Comparison of ENCODE assay signal across 17 cellular contexts in the genomic region with DNA sequence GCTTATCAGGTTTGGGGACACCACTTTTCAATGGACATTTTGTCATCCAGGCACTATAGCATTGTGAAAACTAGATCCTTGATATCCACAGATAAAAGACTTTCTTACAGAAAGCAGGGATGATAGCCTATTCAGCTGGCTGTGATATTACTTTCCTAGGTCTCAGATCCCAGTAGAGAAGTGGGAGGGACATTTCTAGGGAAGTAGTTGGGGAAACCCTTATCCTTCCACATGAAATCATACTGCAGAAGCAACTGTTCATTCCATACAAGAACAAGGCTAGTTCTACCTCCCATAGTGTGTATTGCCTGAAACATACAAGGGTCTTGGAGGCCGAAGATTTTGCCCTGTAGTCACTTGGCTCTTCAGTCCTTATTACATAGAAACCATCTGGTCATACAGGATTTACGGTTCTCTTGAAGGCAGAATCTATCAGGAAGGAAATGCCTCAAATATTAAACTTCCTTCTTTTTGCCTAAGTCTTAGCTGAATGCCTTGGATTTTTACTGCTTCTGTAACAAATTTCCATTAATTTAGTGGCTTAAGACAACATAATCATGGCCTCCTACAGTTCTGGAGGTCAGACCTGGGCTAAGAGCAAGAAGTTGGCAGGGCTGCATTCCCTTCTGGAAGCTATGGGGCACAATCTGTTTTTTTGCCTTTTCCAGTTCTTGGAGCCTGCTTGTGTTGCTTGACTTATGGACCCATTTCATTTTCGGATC.
DNase-seq lines count a peak whose midpoint lies in the region; ATAC-seq, FAIRE-seq and TF ChIP-seq lines count a peak whose summit lies in the region.
"Had no signal": no experiment of that assay in that cellular context is flagged by ENCODE, and none has a peak within 500 bp of the region (broad histone marks: within the 10 kb centered on the region; RNA-seq: fewer than 3 reads in every experiment).

No MANE protein-coding gene starts in this region.

- no peak overlapping the region for H3K4me3 Mint-ChIP-seq in mesothelial cell of epicardium
- H3K4me3 Mint-ChIP-seq in activated CD4-positive, alpha-beta T cell treated with anti-CD3 and anti-CD28 coated beads for 36 hours, result no peak overlapping the region
- H3K4me3 Mint-ChIP-seq in naive thymus-derived CD8-positive, alpha-beta T cell, result no peak overlapping the region

- no peak overlapping the region for H3K4me2 ChIP-seq in K562 (ENCODE audit: insufficient read depth, low read length)
- H3K4me2 ChIP-seq: KMS-11 had no signal

- H2AFZ ChIP-seq in K562 (ENCODE audit: low read depth, low read length), result peak overlapping the region; percentile 89

- no peaks in the 10 kb centered on the region for H3K9me1 ChIP-seq in K562 (ENCODE audit: control insufficient read depth, insufficient read depth, low read length)

- CTCF ChIA-PET in K562 (lab: Yijun Ruan, JAX; ENCODE audit: low intra/inter-chr PET ratio), result no interaction called here
- CTCF ChIA-PET in activated CD4-positive, alpha-beta T cell treated with anti-CD3 and anti-CD28 coated beads for 36 hours (lab: Charles Lee), result no interaction called here

- H3K27ac Mint-ChIP-seq in mesothelial cell of epicardium, result peak overlapping the region; percentile 69
- no peak overlapping the region for H3K27ac Mint-ChIP-seq in activated CD4-positive, alpha-beta T cell treated with anti-CD3 and anti-CD28 coated beads for 36 hours
- H3K27ac Mint-ChIP-seq in naive thymus-derived CD8-positive, alpha-beta T cell, result no peak overlapping the region

- H3K79me2 ChIP-seq in K562 (ENCODE audit: control insufficient read depth, insufficient read depth, low read length), result no peaks in the 10 kb centered on the region

- DNase-seq in NCI-H2107 treated with DMSO at 0.1 percent for 48 hours (lab: John Stamatoyannopoulos, UW; ENCODE audit: unreplicated experiment) (peak; percentile 68), NCI-H2107 (lab: John Stamatoyannopoulos, UW) (no peak), KBM-7 (peak; percentile 8), K562 (ENCODE audit: extremely low read depth in 1 of 4, low spot score in 3 of 4) (peak in 1 of 4 experiments; percentile 26), mesothelial cell of epicardium (ENCODE audit: low spot score in 2 of 2, unreplicated experiment in 2 of 2) (no peak)
- no peak for DNase-seq in activated CD4-positive, alpha-beta T cell treated with anti-CD3 and anti-CD28 coated beads for 36 hours
- DNase-seq in naive thymus-derived CD8-positive, alpha-beta T cell, result no peak
- DNase-seq in activated naive CD4-positive, alpha-beta T cell treated with Interleukin-2 at 50 U/mL for 16 hours, result no peak
- DNase-seq: 8988T, GF-D8, MG63, NCI-H1694 had no signal

- no peak for TF ChIP-seq CTCF in K562 (IDR thresholded peaks at IDR 0.05 in 2 of 3, conservative IDR thresholded peaks at IDR 0.05 in 1 of 3; ENCODE audit: insufficient read depth in 2 of 3, low read depth in 1 of 3, low read length in 3 of 3)
- no peak for TF ChIP-seq CTCF in mesothelial cell of epicardium (IDR thresholded peaks at IDR 0.05; ENCODE audit: unreplicated experiment)

- no peaks in the 10 kb centered on the region for H3K27me3 ChIP-seq in K562 (ENCODE audit: control insufficient read depth in 2 of 2, insufficient read depth in 2 of 2, low read length in 2 of 2)

- BruUV-seq in K562 (replicated peaks; lab: Mats Ljungman, UMichigan), result no TSS peak

- TF ChIP-seq POLR2A in K562 (conservative IDR thresholded peaks at IDR 0.05), result no peak

- H3K4me1 ChIP-seq in K562 (replicated peaks in 1 of 2; ENCODE audit: control insufficient read depth in 2 of 2, insufficient read depth in 2 of 2, low read length in 2 of 2), result peaks cover 0 to 31% of the 10 kb centered on the region in 2 experiments; a peak in 3 of 5 replicates

- peaks cover 3% of the 10 kb centered on the region for H3K9me3 Mint-ChIP-seq in mesothelial cell of epicardium
- no peaks in the 10 kb centered on the region for H3K9me3 Mint-ChIP-seq in activated CD4-positive, alpha-beta T cell treated with anti-CD3 and anti-CD28 coated beads for 36 hours (ENCODE audit: low read depth)
- no peaks in the 10 kb centered on the region for H3K9me3 Mint-ChIP-seq in naive thymus-derived CD8-positive, alpha-beta T cell

- peak; percentile 53 for ATAC-seq in K562
- no peak for ATAC-seq in activated CD4-positive, alpha-beta T cell treated with anti-CD3 and anti-CD28 coated beads for 36 hours
- ATAC-seq in naive thymus-derived CD8-positive, alpha-beta T cell, result no peak

- H3K27me3 Mint-ChIP-seq in mesothelial cell of epicardium (ENCODE audit: low read depth), result no peaks in the 10 kb centered on the region
- peaks cover 3% of the 10 kb centered on the region for H3K27me3 Mint-ChIP-seq in activated CD4-positive, alpha-beta T cell treated with anti-CD3 and anti-CD28 coated beads for 36 hours
- H3K27me3 Mint-ChIP-seq in naive thymus-derived CD8-positive, alpha-beta T cell, result peaks cover 0 to 20% (median 8%) of the 10 kb centered on the region in 5 donors

- peaks cover 9% of the 10 kb centered on the region for H3K9me3 ChIP-seq in K562 (replicated peaks; ENCODE audit: control insufficient read depth, insufficient read depth, low read depth, low read length)

- H3K36me3 ChIP-seq in K562 (ENCODE audit: control insufficient read depth, insufficient read depth, low read length), result no peaks in the 10 kb centered on the region; the same call in 2 of the 3 replicates
- H3K36me3 ChIP-seq: MG63 had no signal

- intact Hi-C loops in K562 (cut with micrococcal nuclease), result no loop called here
- intact Hi-C loops in activated CD4-positive, alpha-beta T cell treated with anti-CD3 and anti-CD28 coated beads for 36 hours (cut with DNase I, micrococcal nuclease), result no loop called here

- TF ChIP-seq RAD21 in K562 (CRISPR knock-in tag; conservative IDR thresholded peaks at IDR 0.05 in 1 of 2, IDR thresholded peaks at IDR 0.05 in 1 of 2), result no peak

- H3K4me3 ChIP-seq in K562, result no peak overlapping the region
- H3K4me3 ChIP-seq: MG63 had no signal

- 48% methylated on average over 3 of the region's 3 CpGs for WGBS in K562 (ENCODE audit: insufficient coverage, low coverage, missing lambda C conversion rate)

- H3K4me1 Mint-ChIP-seq in mesothelial cell of epicardium, result peaks cover 30% of the 10 kb centered on the region
- H3K4me1 Mint-ChIP-seq in activated CD4-positive, alpha-beta T cell treated with anti-CD3 and anti-CD28 coated beads for 36 hours, result no peaks in the 10 kb centered on the region
- H3K4me1 Mint-ChIP-seq in naive thymus-derived CD8-positive, alpha-beta T cell, result no peaks in the 10 kb centered on the region

- H3K27ac ChIP-seq in K562 (ENCODE audit: extremely low read depth, low read depth, low read length), result peak overlapping the region; percentile 61; the same call in 2 of the 3 replicates
- H3K27ac ChIP-seq: C4-2B, KMS-11 had no signal

- no peaks in the 10 kb centered on the region for H4K20me1 ChIP-seq in K562 (replicated peaks; ENCODE audit: control insufficient read depth, insufficient read depth, low read length)

- in situ Hi-C loops in KBM-7 (cut with MboI; ENCODE audit: low pct_unique_long_range_greater_than_20kb, low sequenced_read_pairs) (no loop called here), K562 (cut with MboI) (no loop called here)

- FAIRE-seq in K562 (lab: Jason Lieb, UNC), result no peak
- FAIRE-seq: GM12891, GM18507, H1 had no signal

- POLR2A ChIA-PET in K562 (lab: Yijun Ruan, JAX), result no interaction called here
- POLR2A ChIA-PET in activated CD4-positive, alpha-beta T cell treated with anti-CD3 and anti-CD28 coated beads for 36 hours (lab: Charles Lee), result no interaction called here
- POLR2A ChIA-PET in naive thymus-derived CD8-positive, alpha-beta T cell (lab: Charles Lee), result no interaction called here

- no peaks in the 10 kb centered on the region for H3K36me3 Mint-ChIP-seq in mesothelial cell of epicardium
- no peaks in the 10 kb centered on the region for H3K36me3 Mint-ChIP-seq in activated CD4-positive, alpha-beta T cell treated with anti-CD3 and anti-CD28 coated beads for 36 hours (ENCODE audit: low read depth)
- H3K36me3 Mint-ChIP-seq in naive thymus-derived CD8-positive, alpha-beta T cell, result no peaks in the 10 kb centered on the region

- TF ChIP-seq EP300 in K562 (IDR thresholded peaks at IDR 0.05; ENCODE audit: low read length), result no peak

- no peak overlapping the region for H3K9ac ChIP-seq in K562 (ENCODE audit: insufficient read depth in 1 of 2, low read depth in 2 of 2, low read length in 2 of 2)
- H3K9ac ChIP-seq: KMS-11 had no signal

TF ChIP-seq in K562, 482 proteins besides CTCF, POLR2A, EP300 and RAD21 (continues in another document):
- TF ChIP-seq GABPA (tag; conservative IDR thresholded peaks at IDR 0.05; ENCODE audit: low read depth), result no peak
- TF ChIP-seq, protein P1, sequence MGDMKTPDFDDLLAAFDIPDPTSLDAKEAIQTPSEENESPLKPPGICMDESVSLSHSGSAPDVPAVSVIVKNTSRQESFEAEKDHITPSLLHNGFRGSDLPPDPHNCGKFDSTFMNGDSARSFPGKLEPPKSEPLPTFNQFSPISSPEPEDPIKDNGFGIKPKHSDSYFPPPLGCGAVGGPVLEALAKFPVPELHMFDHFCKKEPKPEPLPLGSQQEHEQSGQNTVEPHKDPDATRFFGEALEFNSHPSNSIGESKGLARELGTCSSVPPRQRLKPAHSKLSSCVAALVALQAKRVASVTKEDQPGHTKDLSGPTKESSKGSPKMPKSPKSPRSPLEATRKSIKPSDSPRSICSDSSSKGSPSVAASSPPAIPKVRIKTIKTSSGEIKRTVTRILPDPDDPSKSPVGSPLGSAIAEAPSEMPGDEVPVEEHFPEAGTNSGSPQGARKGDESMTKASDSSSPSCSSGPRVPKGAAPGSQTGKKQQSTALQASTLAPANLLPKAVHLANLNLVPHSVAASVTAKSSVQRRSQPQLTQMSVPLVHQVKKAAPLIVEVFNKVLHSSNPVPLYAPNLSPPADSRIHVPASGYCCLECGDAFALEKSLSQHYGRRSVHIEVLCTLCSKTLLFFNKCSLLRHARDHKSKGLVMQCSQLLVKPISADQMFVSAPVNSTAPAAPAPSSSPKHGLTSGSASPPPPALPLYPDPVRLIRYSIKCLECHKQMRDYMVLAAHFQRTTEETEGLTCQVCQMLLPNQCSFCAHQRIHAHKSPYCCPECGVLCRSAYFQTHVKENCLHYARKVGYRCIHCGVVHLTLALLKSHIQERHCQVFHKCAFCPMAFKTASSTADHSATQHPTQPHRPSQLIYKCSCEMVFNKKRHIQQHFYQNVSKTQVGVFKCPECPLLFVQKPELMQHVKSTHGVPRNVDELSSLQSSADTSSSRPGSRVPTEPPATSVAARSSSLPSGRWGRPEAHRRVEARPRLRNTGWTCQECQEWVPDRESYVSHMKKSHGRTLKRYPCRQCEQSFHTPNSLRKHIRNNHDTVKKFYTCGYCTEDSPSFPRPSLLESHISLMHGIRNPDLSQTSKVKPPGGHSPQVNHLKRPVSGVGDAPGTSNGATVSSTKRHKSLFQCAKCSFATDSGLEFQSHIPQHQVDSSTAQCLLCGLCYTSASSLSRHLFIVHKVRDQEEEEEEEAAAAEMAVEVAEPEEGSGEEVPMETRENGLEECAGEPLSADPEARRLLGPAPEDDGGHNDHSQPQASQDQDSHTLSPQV (IDR thresholded peaks at IDR 0.05), result 0 out of 2 replicates have a peak, but pooled peaks have one; percentile 9

Comparison
In these comparisons a context has a peak if more than half of its experiments do, and no peak if none do; other contexts are left out.
1. DNase-seq: peak in NCI-H2107 treated with DMSO at 0.1 percent for 48 hours (single experiment) and KBM-7 (single experiment); none in NCI-H2107 (single experiment), mesothelial cell of epicardium (0 of 2), activated CD4-positive, alpha-beta T cell treated with anti-CD3 and anti-CD28 coated beads for 36 hours (single experiment), naive thymus-derived CD8-positive, alpha-beta T cell (0 of 10) and activated naive CD4-positive, alpha-beta T cell treated with Interleukin-2 at 50 U/mL for 16 hours (single experiment).